1 cellular context compared by ENCODE assay signal in the genomic region with DNA sequence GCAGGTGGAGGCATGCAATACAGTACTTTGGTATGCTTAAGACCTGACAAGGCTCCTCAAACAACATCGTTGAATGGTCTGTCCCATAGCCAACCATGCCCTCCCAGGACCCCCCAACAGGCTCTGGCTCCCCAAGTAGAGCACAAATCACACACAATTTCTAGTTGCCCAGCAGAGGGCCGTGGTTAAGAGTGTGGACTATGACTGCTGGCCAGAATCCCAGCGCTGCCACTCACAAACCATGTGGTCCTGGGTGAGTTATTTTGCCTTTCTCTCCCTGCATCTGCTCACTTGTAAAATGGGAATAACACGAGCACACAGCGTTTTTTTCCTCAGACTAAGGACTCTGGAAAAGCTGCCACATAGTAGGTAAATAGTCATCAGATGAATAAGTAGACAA.
TF ChIP-seq lines count a peak whose summit lies in the region.

No MANE protein-coding gene starts in this region.

TF ChIP-seq in GM23338, 12 proteins besides CTCF, POLR2A, EP300 and RAD21:
- TF ChIP-seq CREB1 (CRISPR knock-in tag; IDR thresholded peaks at IDR 0.05; ENCODE audit: low read depth) (no peak), EZH2 (IDR thresholded peaks at IDR 0.05; ENCODE audit: low read depth, unreplicated experiment) (no peak), JUNB (IDR thresholded peaks at IDR 0.05; ENCODE audit: unreplicated experiment) (no peak), POLR2AphosphoS5 (IDR thresholded peaks at IDR 0.05; ENCODE audit: low read depth) (no peak), EZH2phosphoT487 (IDR thresholded peaks at IDR 0.05; ENCODE audit: unreplicated experiment) (no peak), NANOG (IDR thresholded peaks at IDR 0.05; ENCODE audit: borderline replicate concordance) (no peak), STAT1 (IDR thresholded peaks at IDR 0.05; ENCODE audit: unreplicated experiment) (no peak), ZNF114 (CRISPR knock-in tag; IDR thresholded peaks at IDR 0.05) (no peak), ZNF331 (CRISPR knock-in tag; IDR thresholded peaks at IDR 0.05; ENCODE audit: low read depth) (no peak)
- TF ChIP-seq, protein P1, sequence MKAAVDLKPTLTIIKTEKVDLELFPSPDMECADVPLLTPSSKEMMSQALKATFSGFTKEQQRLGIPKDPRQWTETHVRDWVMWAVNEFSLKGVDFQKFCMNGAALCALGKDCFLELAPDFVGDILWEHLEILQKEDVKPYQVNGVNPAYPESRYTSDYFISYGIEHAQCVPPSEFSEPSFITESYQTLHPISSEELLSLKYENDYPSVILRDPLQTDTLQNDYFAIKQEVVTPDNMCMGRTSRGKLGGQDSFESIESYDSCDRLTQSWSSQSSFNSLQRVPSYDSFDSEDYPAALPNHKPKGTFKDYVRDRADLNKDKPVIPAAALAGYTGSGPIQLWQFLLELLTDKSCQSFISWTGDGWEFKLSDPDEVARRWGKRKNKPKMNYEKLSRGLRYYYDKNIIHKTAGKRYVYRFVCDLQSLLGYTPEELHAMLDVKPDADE (IDR thresholded peaks at IDR 0.05): no peak
- TF ChIP-seq, protein P2, sequence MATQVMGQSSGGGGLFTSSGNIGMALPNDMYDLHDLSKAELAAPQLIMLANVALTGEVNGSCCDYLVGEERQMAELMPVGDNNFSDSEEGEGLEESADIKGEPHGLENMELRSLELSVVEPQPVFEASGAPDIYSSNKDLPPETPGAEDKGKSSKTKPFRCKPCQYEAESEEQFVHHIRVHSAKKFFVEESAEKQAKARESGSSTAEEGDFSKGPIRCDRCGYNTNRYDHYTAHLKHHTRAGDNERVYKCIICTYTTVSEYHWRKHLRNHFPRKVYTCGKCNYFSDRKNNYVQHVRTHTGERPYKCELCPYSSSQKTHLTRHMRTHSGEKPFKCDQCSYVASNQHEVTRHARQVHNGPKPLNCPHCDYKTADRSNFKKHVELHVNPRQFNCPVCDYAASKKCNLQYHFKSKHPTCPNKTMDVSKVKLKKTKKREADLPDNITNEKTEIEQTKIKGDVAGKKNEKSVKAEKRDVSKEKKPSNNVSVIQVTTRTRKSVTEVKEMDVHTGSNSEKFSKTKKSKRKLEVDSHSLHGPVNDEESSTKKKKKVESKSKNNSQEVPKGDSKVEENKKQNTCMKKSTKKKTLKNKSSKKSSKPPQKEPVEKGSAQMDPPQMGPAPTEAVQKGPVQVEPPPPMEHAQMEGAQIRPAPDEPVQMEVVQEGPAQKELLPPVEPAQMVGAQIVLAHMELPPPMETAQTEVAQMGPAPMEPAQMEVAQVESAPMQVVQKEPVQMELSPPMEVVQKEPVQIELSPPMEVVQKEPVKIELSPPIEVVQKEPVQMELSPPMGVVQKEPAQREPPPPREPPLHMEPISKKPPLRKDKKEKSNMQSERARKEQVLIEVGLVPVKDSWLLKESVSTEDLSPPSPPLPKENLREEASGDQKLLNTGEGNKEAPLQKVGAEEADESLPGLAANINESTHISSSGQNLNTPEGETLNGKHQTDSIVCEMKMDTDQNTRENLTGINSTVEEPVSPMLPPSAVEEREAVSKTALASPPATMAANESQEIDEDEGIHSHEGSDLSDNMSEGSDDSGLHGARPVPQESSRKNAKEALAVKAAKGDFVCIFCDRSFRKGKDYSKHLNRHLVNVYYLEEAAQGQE (IDR thresholded peaks at IDR 0.05; ENCODE audit: unreplicated experiment): no peak
- TF ChIP-seq, protein P3, sequence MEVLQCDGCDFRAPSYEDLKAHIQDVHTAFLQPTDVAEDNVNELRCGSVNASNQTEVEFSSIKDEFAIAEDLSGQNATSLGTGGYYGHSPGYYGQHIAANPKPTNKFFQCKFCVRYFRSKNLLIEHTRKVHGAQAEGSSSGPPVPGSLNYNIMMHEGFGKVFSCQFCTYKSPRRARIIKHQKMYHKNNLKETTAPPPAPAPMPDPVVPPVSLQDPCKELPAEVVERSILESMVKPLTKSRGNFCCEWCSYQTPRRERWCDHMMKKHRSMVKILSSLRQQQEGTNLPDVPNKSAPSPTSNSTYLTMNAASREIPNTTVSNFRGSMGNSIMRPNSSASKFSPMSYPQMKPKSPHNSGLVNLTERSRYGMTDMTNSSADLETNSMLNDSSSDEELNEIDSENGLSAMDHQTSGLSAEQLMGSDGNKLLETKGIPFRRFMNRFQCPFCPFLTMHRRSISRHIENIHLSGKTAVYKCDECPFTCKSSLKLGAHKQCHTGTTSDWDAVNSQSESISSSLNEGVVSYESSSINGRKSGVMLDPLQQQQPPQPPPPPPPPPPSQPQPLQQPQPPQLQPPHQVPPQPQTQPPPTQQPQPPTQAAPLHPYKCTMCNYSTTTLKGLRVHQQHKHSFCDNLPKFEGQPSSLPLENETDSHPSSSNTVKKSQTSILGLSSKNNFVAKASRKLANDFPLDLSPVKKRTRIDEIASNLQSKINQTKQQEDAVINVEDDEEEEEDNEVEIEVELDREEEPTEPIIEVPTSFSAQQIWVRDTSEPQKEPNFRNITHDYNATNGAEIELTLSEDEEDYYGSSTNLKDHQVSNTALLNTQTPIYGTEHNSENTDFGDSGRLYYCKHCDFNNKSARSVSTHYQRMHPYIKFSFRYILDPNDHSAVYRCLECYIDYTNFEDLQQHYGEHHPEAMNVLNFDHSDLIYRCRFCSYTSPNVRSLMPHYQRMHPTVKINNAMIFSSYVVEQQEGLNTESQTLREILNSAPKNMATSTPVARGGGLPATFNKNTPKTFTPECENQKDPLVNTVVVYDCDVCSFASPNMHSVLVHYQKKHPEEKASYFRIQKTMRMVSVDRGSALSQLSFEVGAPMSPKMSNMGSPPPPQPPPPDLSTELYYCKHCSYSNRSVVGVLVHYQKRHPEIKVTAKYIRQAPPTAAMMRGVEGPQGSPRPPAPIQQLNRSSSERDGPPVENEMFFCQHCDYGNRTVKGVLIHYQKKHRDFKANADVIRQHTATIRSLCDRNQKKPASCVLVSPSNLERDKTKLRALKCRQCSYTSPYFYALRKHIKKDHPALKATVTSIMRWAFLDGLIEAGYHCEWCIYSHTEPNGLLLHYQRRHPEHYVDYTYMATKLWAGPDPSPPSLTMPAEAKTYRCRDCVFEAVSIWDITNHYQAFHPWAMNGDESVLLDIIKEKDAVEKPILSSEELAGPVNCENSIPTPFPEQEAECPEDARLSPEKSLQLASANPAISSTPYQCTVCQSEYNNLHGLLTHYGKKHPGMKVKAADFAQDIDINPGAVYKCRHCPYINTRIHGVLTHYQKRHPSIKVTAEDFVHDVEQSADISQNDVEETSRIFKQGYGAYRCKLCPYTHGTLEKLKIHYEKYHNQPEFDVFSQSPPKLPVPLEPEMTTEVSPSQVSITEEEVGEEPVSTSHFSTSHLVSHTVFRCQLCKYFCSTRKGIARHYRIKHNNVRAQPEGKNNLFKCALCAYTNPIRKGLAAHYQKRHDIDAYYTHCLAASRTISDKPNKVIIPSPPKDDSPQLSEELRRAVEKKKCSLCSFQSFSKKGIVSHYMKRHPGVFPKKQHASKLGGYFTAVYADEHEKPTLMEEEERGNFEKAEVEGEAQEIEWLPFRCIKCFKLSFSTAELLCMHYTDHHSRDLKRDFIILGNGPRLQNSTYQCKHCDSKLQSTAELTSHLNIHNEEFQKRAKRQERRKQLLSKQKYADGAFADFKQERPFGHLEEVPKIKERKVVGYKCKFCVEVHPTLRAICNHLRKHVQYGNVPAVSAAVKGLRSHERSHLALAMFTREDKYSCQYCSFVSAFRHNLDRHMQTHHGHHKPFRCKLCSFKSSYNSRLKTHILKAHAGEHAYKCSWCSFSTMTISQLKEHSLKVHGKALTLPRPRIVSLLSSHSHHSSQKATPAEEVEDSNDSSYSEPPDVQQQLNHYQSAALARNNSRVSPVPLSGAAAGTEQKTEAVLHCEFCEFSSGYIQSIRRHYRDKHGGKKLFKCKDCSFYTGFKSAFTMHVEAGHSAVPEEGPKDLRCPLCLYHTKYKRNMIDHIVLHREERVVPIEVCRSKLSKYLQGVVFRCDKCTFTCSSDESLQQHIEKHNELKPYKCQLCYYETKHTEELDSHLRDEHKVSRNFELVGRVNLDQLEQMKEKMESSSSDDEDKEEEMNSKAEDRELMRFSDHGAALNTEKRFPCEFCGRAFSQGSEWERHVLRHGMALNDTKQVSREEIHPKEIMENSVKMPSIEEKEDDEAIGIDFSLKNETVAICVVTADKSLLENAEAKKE (CRISPR knock-in tag; IDR thresholded peaks at IDR 0.05): no peak
TF ChIP-seq in GM23338: peak in this region for 0.
